Comparison of ENCODE assay signal across 8 cellular contexts in the genomic region with DNA sequence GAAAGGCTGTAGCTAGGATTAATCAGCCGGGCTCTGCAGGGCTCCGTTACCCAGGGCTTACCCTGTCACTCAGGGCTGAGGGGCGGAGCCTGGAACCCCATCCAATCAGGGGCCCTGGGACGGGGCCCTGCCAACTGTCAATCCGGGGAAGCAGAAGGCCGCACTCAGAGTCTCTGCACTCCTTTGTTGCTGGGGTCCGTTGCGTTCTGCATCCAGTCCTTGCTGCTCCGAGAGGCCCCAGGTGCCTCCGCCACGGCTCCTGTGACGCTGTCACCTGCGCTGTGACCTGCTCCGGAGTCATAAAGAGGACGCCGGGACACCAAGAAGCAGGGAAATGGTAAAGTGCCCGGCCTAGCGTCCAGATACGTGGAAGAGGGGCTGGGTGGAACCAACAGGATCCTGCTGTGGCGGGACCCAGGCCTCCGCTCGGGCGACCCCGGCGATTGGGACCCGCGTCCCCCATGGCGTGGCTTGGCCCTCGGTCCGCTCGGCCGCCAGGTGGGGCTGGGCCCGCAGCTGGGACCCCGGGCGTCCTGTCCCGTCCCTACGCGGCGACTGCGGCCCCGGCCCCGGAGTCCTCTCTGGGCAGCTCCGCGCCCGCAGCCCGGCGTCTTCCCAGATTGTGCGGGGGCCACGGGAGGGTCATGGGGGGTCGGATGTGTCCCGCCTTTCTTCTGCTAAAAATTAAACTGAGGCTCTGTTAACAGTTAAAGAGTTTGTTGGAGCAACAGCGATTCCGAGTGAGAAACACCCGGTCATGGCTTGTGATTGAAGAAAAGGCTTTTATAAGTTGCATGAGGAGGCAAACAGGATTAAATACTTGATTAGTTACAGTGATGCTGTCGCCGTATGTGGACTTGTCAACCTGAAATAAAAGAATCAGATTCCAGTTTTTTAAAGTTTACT. TPM values are rescaled to one million over a fixed set of nuclear protein-coding genes. Genes with fewer than 3 reads are reported as not detected.
DNase-seq lines count a peak whose midpoint lies in the region; ATAC-seq, FAIRE-seq and TF ChIP-seq lines count a peak whose summit lies in the region.

A gene (plus strand): TSS at position 133 of the 906 bp plus-strand sequence. CDS start 7,431 bp downstream, outside the sequence.

- H3K4me3 ChIP-seq in iPS-18c (ENCODE audit: insufficient read depth, low read depth, low read length) (peak within 1 kb of the TSS; percentile 77), skeletal muscle cell (ENCODE audit: low read depth, low read length) (peak within 1 kb of the TSS; percentile 57)

- peaks cover 7 to 34% (median 29%) of the 10 kb centered on the region in 5 experiments for H3K9me3 Mint-ChIP-seq in brain

- H3K27me3 Mint-ChIP-seq in brain, result peaks cover 10% of the 10 kb centered on the region

- FAIRE-seq in urothelium cell line (lab: Jason Lieb, UNC), result no peak

- TF ChIP-seq CTCF in GM12873 (IDR thresholded peaks at IDR 0.05; ENCODE audit: insufficient read depth, low read depth, low read length, missing control alignments) (peak; percentile 40), brain (conservative IDR thresholded peaks at IDR 0.05) (peak; percentile 33 to 42)

- H3K4me3 Mint-ChIP-seq in brain, result peak within 1 kb of the TSS; percentile 70 to 97 (median 94)

- peaks cover 35% of the 10 kb centered on the region for H3K4me1 Mint-ChIP-seq in brain

- H3K27ac Mint-ChIP-seq in brain, result peak within 1 kb of the TSS in 4 of 5 experiments; percentile 92 to 99 (median 96)

- peaks cover 46% of the 10 kb centered on the region for H3K36me3 Mint-ChIP-seq in brain

- DNase-seq in NCI-H2029 (lab: John Stamatoyannopoulos, UW) (peak; percentile 88), UCSD-AML1 (lab: John Stamatoyannopoulos, UW; ENCODE audit: unreplicated experiment) (peak; percentile 69), skeletal muscle cell (ENCODE audit: low read depth) (peak; percentile 21), urothelium cell line (ENCODE audit: low spot score) (no peak)

- H3K9me3 ChIP-seq in iPS-18c (ENCODE audit: control insufficient read depth, insufficient read depth, low read length), result peaks cover 2% of the 10 kb centered on the region

- peak; percentile 97 for ATAC-seq in HG02852 (IDR thresholded peaks at IDR 0.05; ENCODE audit: unreplicated experiment)

RNA-seq across cellular contexts. Expression of the gene that starts here (rescaled TPM):
- polyA plus RNA-seq in brain (ENCODE audit: insufficient read depth, low read depth, low replicate concordance), result 2.0 TPM
